ENCODE assay signal across 27 cellular contexts in genomic region chr12:120140603-120141002, GRCh38.
"Had no signal": no experiment of that assay in that cellular context is flagged by ENCODE, and none has a peak within 500 bp of the region (broad histone marks: within the 10 kb centered on the region; RNA-seq: fewer than 3 reads in every experiment).

No MANE protein-coding gene starts in this region.

- DNase-seq: activated CD4-positive, alpha-beta memory T cell treated with anti-CD3 and anti-CD28 coated beads for 36 hours; activated CD4-positive, alpha-beta T cell treated with anti-CD3 and anti-CD28 coated beads for 4 hours; activated CD4-positive, CD25-positive, alpha-beta regulatory T cell; activated effector memory CD4-positive, alpha-beta T cell treated with anti-CD3 and anti-CD28 coated beads, Interleukin-2, amount 50 U/mL, for 16 hours; activated naive CD4-positive, alpha-beta T cell treated with anti-CD3 and anti-CD28 coated beads, Interleukin-2, amount 10 ng/mL, durations not matched to agents 7 days and 5 days; activated T-cell treated with anti-CD3 and anti-CD28 coated beads, Interleukin-2, amount 50 U/mL, for 72 hours; amniotic stem cell; effector CD4-positive, alpha-beta T cell; hippocampal formation; left ventricle myocardium superior; mammary epithelial cell; midbrain; stimulated activated CD4-positive, alpha-beta T cell treated with anti-CD3 and anti-CD28 coated beads, Interleukin-15, amount 100 ng/mL, for 24 hours; stimulated activated naive CD4-positive, alpha-beta T cell treated with Interleukin-2 at 50 U/mL for 16 hours; T1000 had no signal

- H3K4me3 ChIP-seq: esophagus muscularis mucosa, smooth muscle cell, thoracic aorta, vagina had no signal

- H3K4me1 ChIP-seq: esophagus muscularis mucosa, parathyroid adenoma, vagina had no signal

- H3K27ac ChIP-seq: esophagus muscularis mucosa, parathyroid adenoma, thoracic aorta, vagina had no signal

- H2AFZ ChIP-seq: parathyroid adenoma had no signal

- H3K9me3 Mint-ChIP-seq: activated CD4-positive, alpha-beta memory T cell treated with anti-CD3 and anti-CD28 coated beads for 36 hours; activated naive CD4-positive, alpha-beta T cell treated with anti-CD3 and anti-CD28 coated beads, Interleukin-2, amount 10 ng/mL, durations not matched to agents 7 days and 5 days; activated T-cell treated with anti-CD3 and anti-CD28 coated beads, Interleukin-2, amount 50 U/mL, for 72 hours; dendritic cell treated with granulocyte-macrophage colony-stimulating factor and Interleukin-4, amounts not matched to agents 40 ng/mL and 50 ng/mL, for 4 days; natural killer cell treated with Interleukin-12 subunit alpha and Interleukin-12 subunit beta and Interleukin-15 and Interleukin-18, amount 100 ng/mL, for 72 hours; T-helper 1 cell treated with Interleukin-12 subunit alpha and Interleukin-12 subunit beta and Interleukin-4 antibody, amounts not matched to agents 30 μg/mL and 1 μg/mL, for 36 hours; type B pancreatic cell had no signal

- H3K9me3 ChIP-seq: esophagus muscularis mucosa, thoracic aorta, vagina had no signal

- H3K4me2 ChIP-seq: smooth muscle cell had no signal

- H3K27me3 Mint-ChIP-seq: activated CD4-positive, alpha-beta memory T cell treated with anti-CD3 and anti-CD28 coated beads for 36 hours; activated naive CD4-positive, alpha-beta T cell treated with anti-CD3 and anti-CD28 coated beads, Interleukin-2, amount 10 ng/mL, durations not matched to agents 7 days and 5 days; dendritic cell treated with granulocyte-macrophage colony-stimulating factor and Interleukin-4, amounts not matched to agents 40 ng/mL and 50 ng/mL, for 4 days; natural killer cell treated with Interleukin-12 subunit alpha and Interleukin-12 subunit beta and Interleukin-15 and Interleukin-18, amount 100 ng/mL, for 72 hours; type B pancreatic cell had no signal

- ATAC-seq: activated T-cell treated with anti-CD3 and anti-CD28 coated beads, Interleukin-2, amount 50 U/mL, for 72 hours; left ventricle myocardium superior; natural killer cell treated with Interleukin-12 subunit alpha and Interleukin-12 subunit beta and Interleukin-15 and Interleukin-18, amount 100 ng/mL, for 72 hours; sciatic nerve had no signal

- FAIRE-seq: endothelial cell of umbilical vein, frontal cortex had no signal

- H3K4me3 Mint-ChIP-seq: activated CD4-positive, alpha-beta memory T cell treated with anti-CD3 and anti-CD28 coated beads for 36 hours; activated naive CD4-positive, alpha-beta T cell treated with anti-CD3 and anti-CD28 coated beads, Interleukin-2, amount 10 ng/mL, durations not matched to agents 7 days and 5 days; activated T-cell treated with anti-CD3 and anti-CD28 coated beads, Interleukin-2, amount 50 U/mL, for 72 hours; dendritic cell treated with granulocyte-macrophage colony-stimulating factor and Interleukin-4, amounts not matched to agents 40 ng/mL and 50 ng/mL, for 4 days; natural killer cell treated with Interleukin-12 subunit alpha and Interleukin-12 subunit beta and Interleukin-15 and Interleukin-18, amount 100 ng/mL, for 72 hours; T-helper 1 cell treated with Interleukin-12 subunit alpha and Interleukin-12 subunit beta and Interleukin-4 antibody, amounts not matched to agents 30 μg/mL and 1 μg/mL, for 36 hours; type B pancreatic cell had no signal

- H3K27me3 ChIP-seq: esophagus muscularis mucosa, vagina had no signal

- H3K9ac ChIP-seq: parathyroid adenoma had no signal

- H3K27ac Mint-ChIP-seq: activated CD4-positive, alpha-beta memory T cell treated with anti-CD3 and anti-CD28 coated beads for 36 hours; activated naive CD4-positive, alpha-beta T cell treated with anti-CD3 and anti-CD28 coated beads, Interleukin-2, amount 10 ng/mL, durations not matched to agents 7 days and 5 days; activated T-cell treated with anti-CD3 and anti-CD28 coated beads, Interleukin-2, amount 50 U/mL, for 72 hours; dendritic cell treated with granulocyte-macrophage colony-stimulating factor and Interleukin-4, amounts not matched to agents 40 ng/mL and 50 ng/mL, for 4 days; T-helper 1 cell treated with Interleukin-12 subunit alpha and Interleukin-12 subunit beta and Interleukin-4 antibody, amounts not matched to agents 30 μg/mL and 1 μg/mL, for 36 hours; type B pancreatic cell had no signal

- H3K4me1 Mint-ChIP-seq: activated naive CD4-positive, alpha-beta T cell treated with anti-CD3 and anti-CD28 coated beads, Interleukin-2, amount 10 ng/mL, durations not matched to agents 7 days and 5 days had no signal
